Comparison of ENCODE assay signal across 11 cellular contexts in genomic region chr7:134949171-134949570, GRCh38.
"Had no signal": no experiment of that assay in that cellular context is flagged by ENCODE, and none has a peak within 500 bp of the region (broad histone marks: within the 10 kb centered on the region; RNA-seq: fewer than 3 reads in every experiment).

No MANE protein-coding gene starts in this region.

- ATAC-seq: gastrocnemius medialis, left ventricle myocardium superior, upper lobe of right lung had no signal

- H3K4me3 Mint-ChIP-seq: activated CD4-positive, alpha-beta T cell treated with anti-CD3 and anti-CD28 coated beads, Interleukin-2, amount 10 ng/mL, durations not matched to agents 7 days and 5 days; brain had no signal

- H3K27ac Mint-ChIP-seq: activated CD4-positive, alpha-beta T cell treated with anti-CD3 and anti-CD28 coated beads, Interleukin-2, amount 10 ng/mL, durations not matched to agents 7 days and 5 days; brain had no signal

- H3K9me3 ChIP-seq: gastrocnemius medialis, ovary, upper lobe of right lung had no signal

- H3K4me1 ChIP-seq: gastrocnemius medialis, upper lobe of right lung had no signal

- H3K9me3 Mint-ChIP-seq: activated CD4-positive, alpha-beta T cell treated with anti-CD3 and anti-CD28 coated beads, Interleukin-2, amount 10 ng/mL, durations not matched to agents 7 days and 5 days had no signal

- H3K4me1 Mint-ChIP-seq: brain had no signal

- DNase-seq: activated CD4-positive, alpha-beta T cell treated with anti-CD3 and anti-CD28 coated beads, Interleukin-2, amount 10 ng/mL, durations not matched to agents 7 days and 5 days; activated CD4-positive, CD25-positive, alpha-beta regulatory T cell; activated naive CD4-positive, alpha-beta T cell treated with anti-CD3 and anti-CD28 coated beads, Interleukin-2, amount 50 U/mL, for 16 hours; amniotic stem cell; gastrocnemius medialis; kidney; left ventricle myocardium superior; mesendoderm; ovary; upper lobe of right lung had no signal

- H3K27ac ChIP-seq: gastrocnemius medialis, ovary, upper lobe of right lung had no signal

- H3K27me3 ChIP-seq: gastrocnemius medialis, ovary, upper lobe of right lung had no signal

- H3K27me3 Mint-ChIP-seq: activated CD4-positive, alpha-beta T cell treated with anti-CD3 and anti-CD28 coated beads, Interleukin-2, amount 10 ng/mL, durations not matched to agents 7 days and 5 days; brain had no signal

- H3K36me3 ChIP-seq: ovary had no signal

- H3K4me3 ChIP-seq: gastrocnemius medialis, ovary, upper lobe of right lung had no signal
